Comparison of ENCODE assay signal across 28 cellular contexts in the genomic region with DNA sequence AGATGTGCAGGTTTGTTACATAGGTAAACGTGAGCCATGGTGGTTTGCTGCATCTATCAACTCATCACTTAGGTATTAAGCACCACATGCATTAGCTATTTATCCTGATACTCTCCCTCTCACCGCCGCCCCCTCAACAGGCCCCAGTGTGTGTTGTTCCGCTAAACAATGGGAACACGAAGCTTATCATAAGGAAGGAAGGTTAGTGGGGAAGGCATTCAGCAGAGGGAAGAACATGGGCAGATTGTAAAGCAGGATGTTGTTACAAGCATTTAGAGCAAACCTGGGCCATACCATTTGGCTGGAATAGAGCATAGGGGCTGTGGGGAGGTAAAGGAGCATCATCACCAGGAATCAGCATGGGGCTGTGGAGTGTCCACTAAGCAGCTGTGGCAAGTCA.
"Had no signal": no experiment of that assay in that cellular context is flagged by ENCODE, and none has a peak within 500 bp of the region (broad histone marks: within the 10 kb centered on the region; RNA-seq: fewer than 3 reads in every experiment).

No MANE protein-coding gene starts in this region.

- H3K36me3 ChIP-seq: adrenal gland, gastrocnemius medialis, thyroid gland, upper lobe of right lung, WERI-Rb-1 had no signal

- H3K27ac Mint-ChIP-seq: activated naive CD8-positive, alpha-beta T cell treated with anti-CD3 and anti-CD28 coated beads for 36 hours; memory B cell; natural killer cell treated with Interleukin-12 subunit alpha and Interleukin-12 subunit beta and Interleukin-15 and Interleukin-18, amount 100 ng/mL, for 72 hours; stimulated activated memory B cell treated with anti-CD40 and anti-IgM and Interleukin-4, amounts not matched to agents 10 μg/mL and 1 μg/mL and 100 μg/mL, for 72 hours; stimulated activated naive CD8-positive, alpha-beta T cell treated with anti-CD3 and anti-CD28 coated beads, Interleukin-15, amount 100 ng/mL, for 72 hours; T-helper 17 cell had no signal

- H3K27me3 ChIP-seq: adrenal gland, body of pancreas, gastrocnemius medialis, hepatocyte, thyroid gland, upper lobe of right lung had no signal

- H3K4me1 Mint-ChIP-seq: activated naive CD8-positive, alpha-beta T cell treated with anti-CD3 and anti-CD28 coated beads for 36 hours; stimulated activated naive CD8-positive, alpha-beta T cell treated with anti-CD3 and anti-CD28 coated beads, Interleukin-15, amount 100 ng/mL, for 72 hours; T-helper 17 cell had no signal

- H3K4me3 ChIP-seq: adrenal gland, body of pancreas, coronary artery, gastrocnemius medialis, hepatocyte, thyroid gland, upper lobe of right lung had no signal

- H3K9me3 ChIP-seq: adrenal gland, body of pancreas, gastrocnemius medialis, thyroid gland, upper lobe of right lung had no signal

- H3K27ac ChIP-seq: adrenal gland, body of pancreas, epithelial cell of prostate, gastrocnemius medialis, hepatocyte, thyroid gland, upper lobe of right lung, WERI-Rb-1 had no signal

- H3K4me2 ChIP-seq: hepatocyte had no signal

- DNase-seq: activated CD4-positive, alpha-beta T cell treated with anti-CD3 and anti-CD28 coated beads, Interleukin-2, amount 50 U/mL, for 48 hours; activated CD8-positive, alpha-beta memory T cell treated with anti-CD3 and anti-CD28 coated beads for 24 hours; activated effector memory CD4-positive, alpha-beta T cell treated with Interleukin-2 at 50 U/mL for 16 hours; activated naive CD4-positive, alpha-beta T cell treated with Interleukin-2 at 50 U/mL for 16 hours; activated naive CD8-positive, alpha-beta T cell treated with anti-CD3 and anti-CD28 coated beads for 36 hours; adrenal gland; aorta; body of pancreas; gastrocnemius medialis; glutamatergic neuron; islet precursor cell; left cardiac atrium; posterior cingulate gyrus; small intestine; stimulated activated CD4-positive, alpha-beta T cell treated with anti-CD3 and anti-CD28 coated beads, Interleukin-4, amount 100 ng/mL, for 4 hours; stimulated activated CD8-positive, alpha-beta memory T cell treated with anti-CD3 and anti-CD28 coated beads, Interleukin-4, amount 100 ng/mL, for 48 hours; stimulated activated naive CD8-positive, alpha-beta T cell treated with anti-CD3 and anti-CD28 coated beads, Interleukin-15, amount 100 ng/mL, for 72 hours; T-helper 17 cell; T1000; thyroid gland; upper lobe of right lung; WERI-Rb-1 had no signal

- H3K4me1 ChIP-seq: adrenal gland, body of pancreas, gastrocnemius medialis, thyroid gland, upper lobe of right lung had no signal

- H3K79me2 ChIP-seq: hepatocyte had no signal

- H3K36me3 Mint-ChIP-seq: activated naive CD8-positive, alpha-beta T cell treated with anti-CD3 and anti-CD28 coated beads for 36 hours; memory B cell; natural killer cell treated with Interleukin-12 subunit alpha and Interleukin-12 subunit beta and Interleukin-15 and Interleukin-18, amount 100 ng/mL, for 72 hours; stimulated activated memory B cell treated with anti-CD40 and anti-IgM and Interleukin-4, amounts not matched to agents 10 μg/mL and 1 μg/mL and 100 μg/mL, for 72 hours had no signal

- H3K9me3 Mint-ChIP-seq: activated naive CD8-positive, alpha-beta T cell treated with anti-CD3 and anti-CD28 coated beads for 36 hours; memory B cell; natural killer cell treated with Interleukin-12 subunit alpha and Interleukin-12 subunit beta and Interleukin-15 and Interleukin-18, amount 100 ng/mL, for 72 hours; stimulated activated memory B cell treated with anti-CD40 and anti-IgM and Interleukin-4, amounts not matched to agents 10 μg/mL and 1 μg/mL and 100 μg/mL, for 72 hours; stimulated activated naive CD8-positive, alpha-beta T cell treated with anti-CD3 and anti-CD28 coated beads, Interleukin-15, amount 100 ng/mL, for 72 hours had no signal

- H3K4me3 Mint-ChIP-seq: activated naive CD8-positive, alpha-beta T cell treated with anti-CD3 and anti-CD28 coated beads for 36 hours; memory B cell; natural killer cell treated with Interleukin-12 subunit alpha and Interleukin-12 subunit beta and Interleukin-15 and Interleukin-18, amount 100 ng/mL, for 72 hours; stimulated activated memory B cell treated with anti-CD40 and anti-IgM and Interleukin-4, amounts not matched to agents 10 μg/mL and 1 μg/mL and 100 μg/mL, for 72 hours; stimulated activated naive CD8-positive, alpha-beta T cell treated with anti-CD3 and anti-CD28 coated beads, Interleukin-15, amount 100 ng/mL, for 72 hours; T-helper 17 cell had no signal
